ENCODE assay signal across 17 cellular contexts in the genomic region with DNA sequence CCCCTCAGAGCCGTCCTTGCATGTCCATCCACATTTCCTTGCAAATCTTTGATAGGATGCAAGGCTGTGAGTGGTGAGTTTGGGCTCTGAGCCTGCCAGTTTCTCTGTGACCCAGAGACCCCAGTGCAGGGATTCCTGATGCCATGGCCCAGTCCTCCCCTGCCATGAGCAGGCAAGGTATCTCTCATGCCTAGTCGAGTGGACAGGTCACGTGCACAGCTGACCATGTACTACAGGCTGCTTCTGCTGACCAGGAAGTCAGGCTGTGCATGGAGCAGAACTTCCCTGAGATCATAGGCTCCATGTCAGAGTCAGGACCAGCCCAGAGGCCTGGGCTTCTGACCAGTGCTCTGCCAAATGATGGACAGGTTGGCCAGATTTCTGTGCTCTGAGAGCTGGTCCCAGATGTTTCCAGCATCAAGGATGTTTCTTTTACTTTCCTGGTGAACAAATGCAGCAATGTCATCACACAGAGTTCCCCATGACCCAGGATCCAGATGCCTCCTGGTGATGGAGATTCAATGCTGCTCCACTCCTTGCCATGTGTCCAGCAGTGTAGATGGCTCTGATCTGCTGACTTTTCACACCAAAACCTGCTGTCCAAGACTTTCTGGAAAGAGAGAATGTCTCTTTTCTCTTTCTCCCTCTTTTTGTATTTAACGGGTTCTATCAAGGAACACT.
DNase-seq lines count a peak whose midpoint lies in the region; ATAC-seq and TF ChIP-seq lines count a peak whose summit lies in the region.
"Had no signal": no experiment of that assay in that cellular context is flagged by ENCODE, and none has a peak within 500 bp of the region (broad histone marks: within the 10 kb centered on the region; RNA-seq: fewer than 3 reads in every experiment).

No MANE protein-coding gene starts in this region.

- no peaks in the 10 kb centered on the region for H3K27me3 ChIP-seq in SJCRH30
- no peaks in the 10 kb centered on the region for H3K27me3 ChIP-seq in fibroblast of lung (ENCODE audit: control insufficient read depth, insufficient read depth, low read length)
- H3K27me3 ChIP-seq: BLaER1 treated with 17β-estradiol and CSF1 and Interleukin-3, amounts not matched to agents 10 nM and 100 nM had no signal

- no peaks in the 10 kb centered on the region for H4K20me1 ChIP-seq in fibroblast of lung (ENCODE audit: control insufficient read depth, extremely low read depth, insufficient read depth, low read length)
- H4K20me1 ChIP-seq: BLaER1 treated with 17β-estradiol and CSF1 and Interleukin-3, amounts not matched to agents 10 nM and 100 nM had no signal

- no peak overlapping the region for H2AFZ ChIP-seq in fibroblast of lung (ENCODE audit: low read length)

- intact Hi-C loops in sciatic nerve (cut with DNase I), result no loop called here

- DNase-seq in D341Med (ENCODE audit: low spot score) (peak; percentile 1), SJCRH30 (no peak), fibroblast of lung (ENCODE audit: low read depth in 2 of 2) (peak in 1 of 2 donors; percentile 25), sciatic nerve (ENCODE audit: low spot score) (peak; percentile 31), SW 1271 (lab: John Stamatoyannopoulos, UW) (no peak)
- no peak for DNase-seq in activated naive CD4-positive, alpha-beta T cell (lab: John Stamatoyannopoulos, UW)
- DNase-seq: activated CD4-positive, alpha-beta T cell treated with anti-CD3 and anti-CD28 coated beads for 1 hour; activated T-cell treated with anti-CD3 and anti-CD28 coated beads for 4 hours; hippocampal formation; KG1; left cardiac atrium; mucosa of descending colon; NCI-H1092 treated with DMSO at 0.1 percent for 48 hours; nucleus accumbens; stimulated activated CD4-positive, alpha-beta T cell treated with anti-CD3 and anti-CD28 coated beads, Interleukin-2, amount 100 ng/mL, for 48 hours had no signal

- ATAC-seq in sciatic nerve (no peak), GM21576 (IDR thresholded peaks at IDR 0.05; ENCODE audit: unreplicated experiment) (no peak)
- ATAC-seq: mucosa of descending colon had no signal

- no peak overlapping the region for H3K4me2 ChIP-seq in fibroblast of lung (ENCODE audit: extremely low read depth, insufficient read depth, low read length)

- H3K36me3 ChIP-seq in SJCRH30 (no peaks in the 10 kb centered on the region), fibroblast of lung (ENCODE audit: control insufficient read depth, insufficient read depth, low read length) (no peaks in the 10 kb centered on the region)
- H3K36me3 ChIP-seq: BLaER1 treated with 17β-estradiol and CSF1 and Interleukin-3, amounts not matched to agents 10 nM and 100 nM had no signal

- no peaks in the 10 kb centered on the region for H3K79me2 ChIP-seq in fibroblast of lung (ENCODE audit: control insufficient read depth, insufficient read depth, low read length)

- no peaks in the 10 kb centered on the region for H3K9me3 ChIP-seq in SJCRH30 (replicated peaks)
- H3K9me3 ChIP-seq in fibroblast of lung (ENCODE audit: control insufficient read depth, insufficient read depth, low read depth, low read length), result no peaks in the 10 kb centered on the region
- H3K9me3 ChIP-seq: mucosa of descending colon had no signal

- H3K27ac ChIP-seq in SJCRH30 (peak overlapping the region; percentile 80; the same call in 1 of the 2 replicates), fibroblast of lung (ENCODE audit: insufficient read depth, low read length) (no peak overlapping the region)

- peaks cover 26% of the 10 kb centered on the region for H3K4me1 ChIP-seq in SJCRH30
- H3K4me1 ChIP-seq in fibroblast of lung (ENCODE audit: control insufficient read depth, extremely low read depth, insufficient read depth, low read length), result no peaks in the 10 kb centered on the region

- TF ChIP-seq CTCF in fibroblast of lung (conservative IDR thresholded peaks at IDR 0.05 in 1 of 2, IDR thresholded peaks at IDR 0.05 in 1 of 2; ENCODE audit: low read depth in 1 of 2, low read length in 2 of 2), result peak; percentile 17 to 22

- H3K4me3 ChIP-seq in SJCRH30 (no peak overlapping the region), fibroblast of lung (replicated peaks in 1 of 4; ENCODE audit: control extremely low read depth in 1 of 4, insufficient read depth in 1 of 4, low read depth in 3 of 4, low read length in 4 of 4) (no peak overlapping the region)
- H3K4me3 ChIP-seq: BLaER1 treated with 17β-estradiol and CSF1 and Interleukin-3, amounts not matched to agents 10 nM and 100 nM; mucosa of descending colon had no signal

- no peak overlapping the region for H3K9ac ChIP-seq in fibroblast of lung (ENCODE audit: insufficient read depth, low read length)
- H3K9ac ChIP-seq: BLaER1 treated with 17β-estradiol and CSF1 and Interleukin-3, amounts not matched to agents 10 nM and 100 nM had no signal

Comparison
In these comparisons a context has a peak if more than half of its experiments do, and no peak if none do; other contexts are left out.
1. DNase-seq: peak in D341Med (single experiment) and sciatic nerve (single experiment); none in SJCRH30 (0 of 2), activated naive CD4-positive, alpha-beta T cell (0 of 4) and SW 1271 (0 of 2).